Comparison of ENCODE assay signal across 23 cellular contexts in genomic region chr12:107221909-107222308, GRCh38.
"Had no signal": no experiment of that assay in that cellular context is flagged by ENCODE, and none has a peak within 500 bp of the region (broad histone marks: within the 10 kb centered on the region; RNA-seq: fewer than 3 reads in every experiment).

No MANE protein-coding gene starts in this region.

- H3K9me3 Mint-ChIP-seq: effector memory CD8-positive, alpha-beta T cell; stimulated activated memory B cell treated with anti-CD40 and anti-IgM and Interleukin-4, amounts not matched to agents 10 μg/mL and 1 μg/mL and 100 μg/mL, for 72 hours; stimulated activated naive CD8-positive, alpha-beta T cell treated with anti-CD3 and anti-CD28 coated beads, Interleukin-15, Interleukin-2, amounts not matched to agents 100 ng/mL and 50 ng/mL, for 24 hours had no signal

- H3K4me3 Mint-ChIP-seq: effector memory CD8-positive, alpha-beta T cell; mesothelial cell of epicardium; naive B cell; nephron progenitor cell; stimulated activated memory B cell treated with anti-CD40 and anti-IgM and Interleukin-4, amounts not matched to agents 10 μg/mL and 1 μg/mL and 100 μg/mL, for 72 hours; stimulated activated naive CD8-positive, alpha-beta T cell treated with anti-CD3 and anti-CD28 coated beads, Interleukin-15, Interleukin-2, amounts not matched to agents 100 ng/mL and 50 ng/mL, for 24 hours had no signal

- H3K36me3 Mint-ChIP-seq: mesothelial cell of epicardium; naive B cell; stimulated activated memory B cell treated with anti-CD40 and anti-IgM and Interleukin-4, amounts not matched to agents 10 μg/mL and 1 μg/mL and 100 μg/mL, for 72 hours had no signal

- H3K4me1 Mint-ChIP-seq: naive B cell; stimulated activated memory B cell treated with anti-CD40 and anti-IgM and Interleukin-4, amounts not matched to agents 10 μg/mL and 1 μg/mL and 100 μg/mL, for 72 hours had no signal

- DNase-seq: dermis blood vessel endothelial cell; effector memory CD8-positive, alpha-beta T cell; erythroblast; esophagus squamous epithelium; foreskin melanocyte; glutamatergic neuron; heart right ventricle; hippocampal formation; left cardiac atrium; left lung; mesenchymal stem cell; mucosa of descending colon; naive B cell; nephron progenitor cell; nucleus accumbens; sigmoid colon; stimulated activated CD4-positive, alpha-beta T cell treated with anti-CD3 and anti-CD28 coated beads, Interleukin-2, amount 100 ng/mL, for 24 hours; stimulated activated CD4-positive, alpha-beta T cell treated with anti-CD3 and anti-CD28 coated beads, Interleukin-4, amount 100 ng/mL, for 24 hours; transverse colon; upper lobe of right lung had no signal

- H3K27ac Mint-ChIP-seq: effector memory CD8-positive, alpha-beta T cell; mesothelial cell of epicardium; naive B cell; nephron progenitor cell; stimulated activated memory B cell treated with anti-CD40 and anti-IgM and Interleukin-4, amounts not matched to agents 10 μg/mL and 1 μg/mL and 100 μg/mL, for 72 hours; stimulated activated naive CD8-positive, alpha-beta T cell treated with anti-CD3 and anti-CD28 coated beads, Interleukin-15, Interleukin-2, amounts not matched to agents 100 ng/mL and 50 ng/mL, for 24 hours had no signal

- ATAC-seq: effector memory CD8-positive, alpha-beta T cell; heart right ventricle; left cardiac atrium; left lung; mucosa of descending colon; stimulated activated memory B cell treated with anti-CD40 and anti-IgM and Interleukin-4, amounts not matched to agents 10 μg/mL and 1 μg/mL and 100 μg/mL, for 72 hours; upper lobe of right lung had no signal
